Comparison of ENCODE assay signal across 8 cellular contexts in genomic region chr7:1159933-1160664, GRCh38.
DNase-seq lines count a peak whose midpoint lies in the region; ATAC-seq lines count a peak whose summit lies in the region.

TSS of gene ZFAND2A (minus strand) at chr7:1160196. CDS start at chr7:1158212, 1,984 bp downstream.

- peak; percentile 99 for DNase-seq in AG20443 (ENCODE audit: low spot score)
- peak; percentile 93 for DNase-seq in NCI-H446 treated with DMSO at 0.1 percent for 48 hours (lab: John Stamatoyannopoulos, UW)
- DNase-seq in central memory CD8-positive, alpha-beta T cell (ENCODE audit: low spot score in 2 of 2) = peak; percentile 97 to 98
- peak; percentile 100 for DNase-seq in islet precursor cell
- DNase-seq in stimulated activated CD4-positive, alpha-beta T cell treated with anti-CD3 and anti-CD28 coated beads, Interleukin-12 subunit alpha, Interleukin-12 subunit beta, amount 100 ng/mL, for 4 hours = peak; percentile 99

- ATAC-seq in GM19043 (IDR thresholded peaks at IDR 0.05; ENCODE audit: low read depth, unreplicated experiment) (peak; percentile 98), HG03354 (IDR thresholded peaks at IDR 0.05; ENCODE audit: poor library complexity, severe bottlenecking, unreplicated experiment) (peak; percentile 96)
- ATAC-seq in activated CD4-positive, CD25-positive, alpha-beta regulatory T cell treated with anti-CD3 and anti-CD28 coated beads, Interleukin-2, amount 50 U/mL, for 24 hours = peak; percentile 97 to 98
- ATAC-seq in central memory CD8-positive, alpha-beta T cell (replicated peaks; ENCODE audit: extremely low read depth, poor library complexity, severe bottlenecking) = peak; percentile 98

- H3K4me3 Mint-ChIP-seq in central memory CD8-positive, alpha-beta T cell = peak within 1 kb of the TSS; percentile 81

- H3K27me3 Mint-ChIP-seq in central memory CD8-positive, alpha-beta T cell = no peaks in the 10 kb centered on the region

- peaks cover 25% of the 10 kb centered on the region for H3K36me3 Mint-ChIP-seq in central memory CD8-positive, alpha-beta T cell (ENCODE audit: insufficient read depth)

- H3K9me3 Mint-ChIP-seq in central memory CD8-positive, alpha-beta T cell = no peaks in the 10 kb centered on the region

- peaks cover 24% of the 10 kb centered on the region for H3K4me1 Mint-ChIP-seq in central memory CD8-positive, alpha-beta T cell

- peak within 1 kb of the TSS; percentile 90 for H3K27ac Mint-ChIP-seq in central memory CD8-positive, alpha-beta T cell (ENCODE audit: low read depth)

Comparison
In these comparisons a context has a peak if more than half of its experiments do, and no peak if none do; other contexts are left out.
1. Peak in every context shown above with its lines: DNase-seq and ATAC-seq.